ENCODE assay signal across 24 cellular contexts in genomic region chr4:17785858-17786257, GRCh38. TPM values are rescaled to one million over a fixed set of nuclear protein-coding genes. Genes with fewer than 3 reads are reported as not detected.
DNase-seq lines count a peak whose midpoint lies in the region; ATAC-seq, FAIRE-seq and TF ChIP-seq lines count a peak whose summit lies in the region.
"Had no signal": no experiment of that assay in that cellular context is flagged by ENCODE, and none has a peak within 500 bp of the region (broad histone marks: within the 10 kb centered on the region; RNA-seq: fewer than 3 reads in every experiment).

No MANE protein-coding gene starts in this region.

- no peak overlapping the region for H3K9ac ChIP-seq in K562 (ENCODE audit: insufficient read depth in 1 of 2, low read depth in 2 of 2, low read length in 2 of 2)

- no TSS peak for BruUV-seq in K562 (replicated peaks; lab: Mats Ljungman, UMichigan)

- H3K4me2 ChIP-seq in K562 (ENCODE audit: insufficient read depth, low read length), result no peak overlapping the region; the same call in 1 of the 2 replicates

- TF ChIP-seq EP300 in K562 (IDR thresholded peaks at IDR 0.05; ENCODE audit: low read length), result no peak

- WGBS in K562 (ENCODE audit: insufficient coverage, low coverage, missing lambda C conversion rate), result 0% methylated on average over 5 of the region's 5 CpGs

- DNase-seq in AG10803 (ENCODE audit: low read depth), result no peak
- DNase-seq in DMS 273 (lab: John Stamatoyannopoulos, UW; ENCODE audit: unreplicated experiment), result peak; percentile 47
- DNase-seq in M059J (ENCODE audit: low read depth), result peak; percentile 4
- no peak for DNase-seq in K562 (ENCODE audit: extremely low read depth in 1 of 4, low spot score in 3 of 4)
- no peak for DNase-seq in HTR-8/SVneo (ENCODE audit: insufficient read length, low spot score)
- DNase-seq in CD14-positive monocyte (ENCODE audit: low spot score), result no peak
- DNase-seq in anterior cingulate cortex (lab: John Stamatoyannopoulos, UW), result no peak
- DNase-seq in urothelium cell line (ENCODE audit: low spot score), result no peak
- DNase-seq: activated CD4-positive, alpha-beta T cell treated with anti-CD3 and anti-CD28 coated beads, Interleukin-2, amount 50 U/mL, for 48 hours; activated naive CD4-positive, alpha-beta T cell treated with anti-CD3 and anti-CD28 coated beads, Interleukin-2, amount 50 U/mL, for 16 hours; activated T-cell treated with anti-CD3 and anti-CD28 coated beads for 4 hours; Calu3; cerebellar nuclear complex; effector CD8-positive, alpha-beta T cell; NCI-H446 treated with DMSO at 0.1 percent for 48 hours; OCI-M1; stimulated activated CD4-positive, alpha-beta T cell treated with anti-CD3 and anti-CD28 coated beads, Interleukin-4, amount 100 ng/mL, for 24 hours; T-helper 2 cell; upper lobe of right lung had no signal

- H3K27ac Mint-ChIP-seq in CD14-positive monocyte, result no peak overlapping the region

- peaks cover 23 to 26% (median 25%) of the 10 kb centered on the region in 3 donors for H3K27me3 Mint-ChIP-seq in CD14-positive monocyte (ENCODE audit: low read depth in 3 of 3)

- peaks cover 9% of the 10 kb centered on the region for H3K4me1 Mint-ChIP-seq in CD14-positive monocyte

- no peak overlapping the region for H3K27ac ChIP-seq in K562 (ENCODE audit: extremely low read depth, low read depth, low read length)
- H3K27ac ChIP-seq: upper lobe of right lung had no signal

- ATAC-seq in K562, result peak; percentile 70
- ATAC-seq: upper lobe of right lung had no signal

- peaks cover 0 to 12% (median 5%) of the 10 kb centered on the region in 7 donors for H3K9me3 Mint-ChIP-seq in CD14-positive monocyte

- intact Hi-C loops in K562 (cut with micrococcal nuclease), result loop anchor here (2.0 kb wide), 1 partner anchor 237 kb away; no protein-coding TSS in a partner anchor
- intact Hi-C loops in CD14-positive monocyte (cut with micrococcal nuclease), result no loop called here

- TF ChIP-seq RAD21 in K562 (CRISPR knock-in tag; conservative IDR thresholded peaks at IDR 0.05 in 1 of 2, IDR thresholded peaks at IDR 0.05 in 1 of 2), result peak in 1 of 2 experiments; percentile 56; a peak in 1 of 4 replicates

- CTCF ChIA-PET in K562 (lab: Yijun Ruan, JAX; ENCODE audit: low intra/inter-chr PET ratio), result no interaction called here

- no peaks in the 10 kb centered on the region for H3K79me2 ChIP-seq in K562 (ENCODE audit: control insufficient read depth, insufficient read depth, low read length)

- no peak for TF ChIP-seq POLR2A in K562 (conservative IDR thresholded peaks at IDR 0.05)

- H3K4me3 ChIP-seq in AG10803 (ENCODE audit: low read length) (no peak overlapping the region), K562 (no peak overlapping the region)
- H3K4me3 ChIP-seq: upper lobe of right lung had no signal

- no peaks in the 10 kb centered on the region for H3K9me1 ChIP-seq in K562 (ENCODE audit: control insufficient read depth, insufficient read depth, low read length)

- H3K9me3 ChIP-seq in K562 (replicated peaks; ENCODE audit: control insufficient read depth, insufficient read depth, low read depth, low read length), result no peaks in the 10 kb centered on the region
- H3K9me3 ChIP-seq: upper lobe of right lung had no signal

- in situ Hi-C loops in K562 (cut with MboI), result no loop called here

- TF ChIP-seq CTCF in AG10803 (conservative IDR thresholded peaks at IDR 0.05; ENCODE audit: low read length) (peak; percentile 11; the same call in 1 of the 2 replicates), K562 (IDR thresholded peaks at IDR 0.05 in 2 of 3, conservative IDR thresholded peaks at IDR 0.05 in 1 of 3; ENCODE audit: insufficient read depth in 2 of 3, low read depth in 1 of 3, low read length in 3 of 3) (peak in 1 of 3 experiments; percentile 31; a peak in 2 of 6 replicates), CD14-positive monocyte (IDR thresholded peaks at IDR 0.05) (no peak)

- H3K4me1 ChIP-seq in K562 (replicated peaks in 1 of 2; ENCODE audit: control insufficient read depth in 2 of 2, insufficient read depth in 2 of 2, low read length in 2 of 2), result peaks cover 0 to 10% of the 10 kb centered on the region in 2 experiments; a peak in 1 of 5 replicates

- H3K36me3 Mint-ChIP-seq in CD14-positive monocyte, result peaks cover 12 to 16% of the 10 kb centered on the region in 2 donors

- H3K4me3 Mint-ChIP-seq in CD14-positive monocyte, result no peak overlapping the region

- POLR2A ChIA-PET in K562 (lab: Yijun Ruan, JAX), result no interaction called here

- no peaks in the 10 kb centered on the region for H3K36me3 ChIP-seq in K562 (ENCODE audit: control insufficient read depth, insufficient read depth, low read length)
- H3K36me3 ChIP-seq: upper lobe of right lung had no signal

- FAIRE-seq in K562 (lab: Jason Lieb, UNC) (peak; percentile 72), HTR-8/SVneo (lab: Jason Lieb, UNC) (no peak), urothelium cell line (lab: Jason Lieb, UNC) (no peak)
- FAIRE-seq: astrocyte, GM12892 had no signal

- H3K27me3 ChIP-seq in K562 (ENCODE audit: control insufficient read depth in 2 of 2, insufficient read depth in 2 of 2, low read length in 2 of 2), result peaks cover 4 to 18% of the 10 kb centered on the region in 2 experiments; a peak in 3 of 5 replicates

- no peaks in the 10 kb centered on the region for H4K20me1 ChIP-seq in K562 (replicated peaks; ENCODE audit: control insufficient read depth, insufficient read depth, low read length)

- H2AFZ ChIP-seq in K562 (ENCODE audit: low read depth, low read length), result no peak overlapping the region

TF ChIP-seq in K562, 482 proteins besides CTCF, POLR2A, EP300 and RAD21 (continues in another document):
- TF ChIP-seq SIRT6 (IDR thresholded peaks at IDR 0.05; ENCODE audit: low read depth, low read length) (no peak), ZNF24 (IDR thresholded peaks at IDR 0.05) (no peak)

RNA-seq across cellular contexts. Expression of gene FAM184B, which starts 4.4 kb away (rescaled TPM):
- 0.02 TPM in 1 of 2 replicates, not detected in the other for total RNA-seq in M059J (2014; rRNA removed; shearing (Covaris generic))
- not detected in 2 replicates for total RNA-seq in K562 (2011; cell fraction: chromatin; rRNA removed; ENCODE audit: low replicate concordance)
- total RNA-seq in K562 (2011; cell fraction: nucleolus; rRNA removed), result not detected in 2 replicates
- not detected in 2 replicates for total RNA-seq in K562 (2011; cell fraction: nucleoplasm; rRNA removed)
- total RNA-seq in K562 (2014; rRNA removed), result 0.04 TPM in 1 of 2 replicates, not detected in the other
- not detected in 2 replicates for total RNA-seq in K562 (2014; rRNA removed; fragmentation: Illumina TruSeq; extraction: Trizol)
- not detected in 2 replicates for total RNA-seq in K562 (2015; rRNA removed; fragmentation: Illumina TruSeq; extraction: Trizol)
- not detected in 2 replicates for total RNA-seq in K562 (2021)
- not detected in 2 replicates for polyA plus RNA-seq in K562 (2011; rRNA removed)
- polyA plus RNA-seq in K562 (2011; cell fraction: cytosol; rRNA removed), result not detected in 2 replicates
- polyA plus RNA-seq in K562 (2011; cell fraction: nucleus; rRNA removed), result not detected in 2 replicates
- polyA plus RNA-seq in K562 (2012), result not detected in 2 replicates
- polyA plus RNA-seq in K562 (2014; fragmentation: Illumina TruSeq; extraction: Trizol), result not detected in 2 replicates
- not detected for polyA plus RNA-seq in K562 (2014; fragmentation: Nextera tagmentation; extraction: Ambion mirVana)
- not detected in 2 replicates for polyA plus RNA-seq in K562 (2014; rRNA removed)
- not detected in 2 replicates for polyA minus RNA-seq in K562 (2011; rRNA and poly(A)+ RNA removed)
- polyA minus RNA-seq in K562 (2011; cell fraction: cytosol; rRNA and poly(A)+ RNA removed), result not detected in 2 replicates
- not detected in 2 replicates for polyA minus RNA-seq in K562 (2011; cell fraction: nucleus; rRNA and poly(A)+ RNA removed)
- not detected for polyA plus RNA-seq in CD14-positive monocyte
- total RNA-seq: liver, MCF 10A, mucosa of gallbladder had no signal

RNA-seq across cellular contexts. Expression of gene DCAF16, which starts 24.7 kb away (rescaled TPM):
- 31.4 and 56.9 TPM in 2 replicates for total RNA-seq in M059J (2014; rRNA removed; shearing (Covaris generic))
- 66.5 and 95.8 TPM in 2 replicates for total RNA-seq in K562 (2011; cell fraction: chromatin; rRNA removed; ENCODE audit: low replicate concordance)
- 40.5 and 45.7 TPM in 2 replicates for total RNA-seq in K562 (2011; cell fraction: nucleolus; rRNA removed)
- 69.2 and 104 TPM in 2 replicates for total RNA-seq in K562 (2011; cell fraction: nucleoplasm; rRNA removed)
- total RNA-seq in K562 (2014; rRNA removed), result 69.3 and 76.5 TPM in 2 replicates
- 67.8 and 77.4 TPM in 2 replicates for total RNA-seq in K562 (2014; rRNA removed; fragmentation: Illumina TruSeq; extraction: Trizol)
- total RNA-seq in K562 (2015; rRNA removed; fragmentation: Illumina TruSeq; extraction: Trizol), result 62.8 and 71.8 TPM in 2 replicates
- total RNA-seq in K562 (2021), result 77.5 and 82.8 TPM in 2 replicates
- 81.6 and 84.1 TPM in 2 replicates for polyA plus RNA-seq in K562 (2011; rRNA removed)
- 33.8 and 46.6 TPM in 2 replicates for polyA plus RNA-seq in K562 (2011; cell fraction: cytosol; rRNA removed)
- 68.6 and 69.7 TPM in 2 replicates for polyA plus RNA-seq in K562 (2011; cell fraction: nucleus; rRNA removed)
- polyA plus RNA-seq in K562 (2012), result 36.6 and 44.9 TPM in 2 replicates
- polyA plus RNA-seq in K562 (2014; fragmentation: Illumina TruSeq; extraction: Trizol), result 58.0 and 68.3 TPM in 2 replicates
- 10 to 100 TPM; 20.5 to 23.8 TPM for polyA plus RNA-seq in K562 (2014; fragmentation: Nextera tagmentation; extraction: Ambion mirVana)
- 48.8 and 49.5 TPM in 2 replicates for polyA plus RNA-seq in K562 (2014; rRNA removed)
- polyA minus RNA-seq in K562 (2011; rRNA and poly(A)+ RNA removed), result 77.5 and 80.3 TPM in 2 replicates
- polyA minus RNA-seq in K562 (2011; cell fraction: cytosol; rRNA and poly(A)+ RNA removed), result 53.7 and 54.0 TPM in 2 replicates
- polyA minus RNA-seq in K562 (2011; cell fraction: nucleus; rRNA and poly(A)+ RNA removed), result 35.4 and 53.0 TPM in 2 replicates
- 1 to 10 TPM; 4.1 to 4.6 TPM for polyA plus RNA-seq in CD14-positive monocyte

RNA-seq across cellular contexts. Expression of gene NCAPG, which starts 24.9 kb away (rescaled TPM):
- 51.7 and 71.8 TPM in 2 replicates for total RNA-seq in M059J (2014; rRNA removed; shearing (Covaris generic))
- 53.0 and 175 TPM in 2 replicates for total RNA-seq in K562 (2011; cell fraction: chromatin; rRNA removed; ENCODE audit: low replicate concordance)
- total RNA-seq in K562 (2011; cell fraction: nucleolus; rRNA removed), result 22.2 and 24.9 TPM in 2 replicates
- 39.8 and 43.6 TPM in 2 replicates for total RNA-seq in K562 (2011; cell fraction: nucleoplasm; rRNA removed)
- total RNA-seq in K562 (2014; rRNA removed) (53.0 and 56.6 TPM in 2 replicates), K562 (2014; rRNA removed; fragmentation: Illumina TruSeq; extraction: Trizol) (102 and 119 TPM in 2 replicates), K562 (2015; rRNA removed; fragmentation: Illumina TruSeq; extraction: Trizol) (74.8 and 76.7 TPM in 2 replicates), K562 (2021) (72.9 and 73.4 TPM in 2 replicates)
- polyA plus RNA-seq in K562 (2011; rRNA removed) (62.8 and 102 TPM in 2 replicates), K562 (2014; fragmentation: Illumina TruSeq; extraction: Trizol) (62.8 and 65.3 TPM in 2 replicates), K562 (2014; fragmentation: Nextera tagmentation; extraction: Ambion mirVana) (10 to 100 TPM; 25.6 to 30.5 TPM), K562 (2014; rRNA removed) (55.6 and 63.4 TPM in 2 replicates), CD14-positive monocyte (not detected)
- polyA plus RNA-seq in K562 (2011; cell fraction: cytosol; rRNA removed), result 12.7 and 24.5 TPM in 2 replicates
- 43.1 and 68.4 TPM in 2 replicates for polyA plus RNA-seq in K562 (2011; cell fraction: nucleus; rRNA removed)
- 50.5 and 51.2 TPM in 2 replicates for polyA plus RNA-seq in K562 (2012)
- 122 and 127 TPM in 2 replicates for polyA minus RNA-seq in K562 (2011; rRNA and poly(A)+ RNA removed)
- 23.3 and 38.6 TPM in 2 replicates for polyA minus RNA-seq in K562 (2011; cell fraction: cytosol; rRNA and poly(A)+ RNA removed)
- polyA minus RNA-seq in K562 (2011; cell fraction: nucleus; rRNA and poly(A)+ RNA removed), result 47.9 and 83.9 TPM in 2 replicates

Comparison
In these comparisons a context has a peak if more than half of its experiments do, and no peak if none do; other contexts are left out.
1. DNase-seq: peak in DMS 273 (single experiment) and M059J (single experiment); none in AG10803 (single experiment), K562 (0 of 4), HTR-8/SVneo (single experiment), CD14-positive monocyte (single experiment), anterior cingulate cortex (0 of 58) and urothelium cell line (single experiment).